In genomic region chr2:170161516-170162260, GRCh38 we compare ENCODE assay signal across 2 cellular contexts.
TF ChIP-seq lines count a peak whose summit lies in the region.

No MANE protein-coding gene starts in this region.

TF ChIP-seq in HepG2, 621 proteins besides CTCF, POLR2A, EP300 and RAD21:
- TF ChIP-seq IKZF1 (IDR thresholded peaks at IDR 0.05) (no peak), NFYC (CRISPR knock-in tag; IDR thresholded peaks at IDR 0.05) (peak; percentile 31; the same call in 1 of the 2 replicates), ZNF530 (CRISPR knock-in tag; IDR thresholded peaks at IDR 0.05; ENCODE audit: low read depth) (no peak), NFYB (CRISPR knock-in tag; IDR thresholded peaks at IDR 0.05) (peak; percentile 58)
- TF ChIP-seq, protein P1, sequence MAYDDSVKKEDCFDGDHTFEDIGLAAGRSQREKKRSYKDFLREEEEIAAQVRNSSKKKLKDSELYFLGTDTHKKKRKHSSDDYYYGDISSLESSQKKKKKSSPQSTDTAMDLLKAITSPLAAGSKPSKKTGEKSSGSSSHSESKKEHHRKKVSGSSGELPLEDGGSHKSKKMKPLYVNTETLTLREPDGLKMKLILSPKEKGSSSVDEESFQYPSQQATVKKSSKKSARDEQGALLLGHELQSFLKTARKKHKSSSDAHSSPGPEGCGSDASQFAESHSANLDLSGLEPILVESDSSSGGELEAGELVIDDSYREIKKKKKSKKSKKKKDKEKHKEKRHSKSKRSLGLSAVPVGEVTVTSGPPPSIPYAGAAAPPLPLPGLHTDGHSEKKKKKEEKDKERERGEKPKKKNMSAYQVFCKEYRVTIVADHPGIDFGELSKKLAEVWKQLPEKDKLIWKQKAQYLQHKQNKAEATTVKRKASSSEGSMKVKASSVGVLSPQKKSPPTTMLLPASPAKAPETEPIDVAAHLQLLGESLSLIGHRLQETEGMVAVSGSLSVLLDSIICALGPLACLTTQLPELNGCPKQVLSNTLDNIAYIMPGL (CRISPR knock-in tag; IDR thresholded peaks at IDR 0.05; ENCODE audit: borderline replicate concordance in 1 of 2, low read depth in 1 of 2), result no peak

TF ChIP-seq in endothelial cell of umbilical vein, 7 proteins besides CTCF, POLR2A, EP300 and RAD21:
- no peak for TF ChIP-seq JUN (IDR thresholded peaks at IDR 0.05; ENCODE audit: borderline replicate concordance, insufficient read depth, insufficient read length, low read depth)
- no peak for TF ChIP-seq POLR2AphosphoS5 (IDR thresholded peaks at IDR 0.05; ENCODE audit: insufficient read depth, low read depth, low read length)
- TF ChIP-seq MYC (IDR thresholded peaks at IDR 0.05; ENCODE audit: low read depth, low read length), result no peak
- TF ChIP-seq GATA2 (IDR thresholded peaks at IDR 0.05; ENCODE audit: insufficient read depth, insufficient read length, low read depth, low read length), result no peak
- no peak for TF ChIP-seq FOS (IDR thresholded peaks at IDR 0.05; ENCODE audit: borderline replicate concordance, insufficient read depth, low read length)
- TF ChIP-seq EZH2 (IDR thresholded peaks at IDR 0.05; ENCODE audit: borderline replicate concordance, low read depth, low read length, severe bottlenecking), result no peak
- TF ChIP-seq MAX (IDR thresholded peaks at IDR 0.05; ENCODE audit: insufficient read depth, insufficient read length), result no peak
